ENCODE assay signal across 13 cellular contexts in genomic region chr6:29945421-29945820, GRCh38. TPM values are rescaled to one million over a fixed set of nuclear protein-coding genes. Genes with fewer than 3 reads are reported as not detected.
A peak's percentile ranks its signal among the peaks of the same experiment; 100 is the strongest.
DNase-seq lines count a peak whose midpoint lies in the region; ATAC-seq and TF ChIP-seq lines count a peak whose summit lies in the region.
"Had no signal": no experiment of that assay in that cellular context is flagged by ENCODE, and none has a peak within 500 bp of the region (broad histone marks: within the 10 kb centered on the region; RNA-seq: fewer than 3 reads in every experiment).

No MANE protein-coding gene starts in this region.

- H3K9me3 Mint-ChIP-seq in activated CD8-positive, alpha-beta memory T cell treated with anti-CD3 and anti-CD28 coated beads, Interleukin-2, amount 10 ng/mL, durations not matched to agents 7 days and 5 days (ENCODE audit: low read depth) = no peaks in the 10 kb centered on the region
- H3K9me3 Mint-ChIP-seq in central memory CD8-positive, alpha-beta T cell = no peaks in the 10 kb centered on the region
- H3K9me3 Mint-ChIP-seq in stimulated activated memory B cell treated with anti-CD40 and anti-IgM and Interleukin-4, amounts not matched to agents 10 μg/mL and 1 μg/mL and 100 μg/mL, for 72 hours = no peaks in the 10 kb centered on the region

- H3K36me3 ChIP-seq in Loucy (ENCODE audit: insufficient read depth, low read length) = peaks cover 31% of the 10 kb centered on the region; the same call in 1 of the 2 replicates
- no peaks in the 10 kb centered on the region for H3K36me3 ChIP-seq in testis (ENCODE audit: low read depth, missing control alignments)
- H3K36me3 ChIP-seq: SJCRH30 had no signal

- peaks cover 36% of the 10 kb centered on the region for H3K4me1 ChIP-seq in Loucy (ENCODE audit: insufficient read depth, low read length, poor library complexity, severe bottlenecking)
- peaks cover 8% of the 10 kb centered on the region for H3K4me1 ChIP-seq in testis
- H3K4me1 ChIP-seq: SJCRH30 had no signal

- H3K27me3 ChIP-seq in Loucy (ENCODE audit: insufficient read depth, low read length, poor library complexity, severe bottlenecking) (peaks cover 6% of the 10 kb centered on the region), testis (no peaks in the 10 kb centered on the region)
- H3K27me3 ChIP-seq: SJCRH30 had no signal

- H2AFZ ChIP-seq in Loucy (ENCODE audit: low read length) = no peak overlapping the region

- no peaks in the 10 kb centered on the region for H3K27me3 Mint-ChIP-seq in activated CD8-positive, alpha-beta memory T cell treated with anti-CD3 and anti-CD28 coated beads, Interleukin-2, amount 10 ng/mL, durations not matched to agents 7 days and 5 days
- no peaks in the 10 kb centered on the region for H3K27me3 Mint-ChIP-seq in central memory CD8-positive, alpha-beta T cell
- H3K27me3 Mint-ChIP-seq in stimulated activated memory B cell treated with anti-CD40 and anti-IgM and Interleukin-4, amounts not matched to agents 10 μg/mL and 1 μg/mL and 100 μg/mL, for 72 hours = no peaks in the 10 kb centered on the region

- peak overlapping the region; percentile 88 for H3K4me3 Mint-ChIP-seq in activated CD8-positive, alpha-beta memory T cell treated with anti-CD3 and anti-CD28 coated beads, Interleukin-2, amount 10 ng/mL, durations not matched to agents 7 days and 5 days
- peak overlapping the region; percentile 95 for H3K4me3 Mint-ChIP-seq in central memory CD8-positive, alpha-beta T cell
- peak overlapping the region; percentile 94 for H3K4me3 Mint-ChIP-seq in stimulated activated memory B cell treated with anti-CD40 and anti-IgM and Interleukin-4, amounts not matched to agents 10 μg/mL and 1 μg/mL and 100 μg/mL, for 72 hours

- H3K4me3 ChIP-seq in Loucy (ENCODE audit: low read length, poor library complexity, severe bottlenecking) = peak overlapping the region; percentile 79
- no peak overlapping the region for H3K4me3 ChIP-seq in testis
- H3K4me3 ChIP-seq: SJCRH30 had no signal

- H3K27ac Mint-ChIP-seq in activated CD8-positive, alpha-beta memory T cell treated with anti-CD3 and anti-CD28 coated beads, Interleukin-2, amount 10 ng/mL, durations not matched to agents 7 days and 5 days = peak overlapping the region; percentile 75
- H3K27ac Mint-ChIP-seq in central memory CD8-positive, alpha-beta T cell (ENCODE audit: low read depth) = peak overlapping the region; percentile 100
- H3K27ac Mint-ChIP-seq in stimulated activated memory B cell treated with anti-CD40 and anti-IgM and Interleukin-4, amounts not matched to agents 10 μg/mL and 1 μg/mL and 100 μg/mL, for 72 hours = peak overlapping the region; percentile 100

- CTCF ChIA-PET in activated CD8-positive, alpha-beta memory T cell treated with anti-CD3 and anti-CD28 coated beads, Interleukin-2, amount 10 ng/mL, durations not matched to agents 7 days and 5 days (lab: Charles Lee) = interaction anchor here (1.1 kb wide), 1 partner anchor 96 kb away, joined by 3 read pairs; no protein-coding TSS in a partner anchor

- 62 to 84% methylated on average over 2 of the region's 2 CpGs for WGBS in testis, 2 donors

- H3K9ac ChIP-seq in Loucy (ENCODE audit: low read depth, low read length, poor library complexity, severe bottlenecking) = peak overlapping the region; percentile 85

- H3K79me2 ChIP-seq in Loucy (ENCODE audit: insufficient read depth, low read length) = peaks cover 54% of the 10 kb centered on the region

- no peak for ATAC-seq in activated CD8-positive, alpha-beta memory T cell treated with anti-CD3 and anti-CD28 coated beads, Interleukin-2, amount 10 ng/mL, durations not matched to agents 7 days and 5 days
- no peak for ATAC-seq in central memory CD8-positive, alpha-beta T cell (replicated peaks; ENCODE audit: extremely low read depth, poor library complexity, severe bottlenecking)
- no peak for ATAC-seq in stimulated activated memory B cell treated with anti-CD40 and anti-IgM and Interleukin-4, amounts not matched to agents 10 μg/mL and 1 μg/mL and 100 μg/mL, for 72 hours

- TF ChIP-seq CTCF in Loucy (conservative IDR thresholded peaks at IDR 0.05; ENCODE audit: low read length) = no peak
- no peak for TF ChIP-seq CTCF in testis (IDR thresholded peaks at IDR 0.05)

- no peak for TF ChIP-seq POLR2A in testis (IDR thresholded peaks at IDR 0.05)

- H3K9me3 ChIP-seq in Loucy (ENCODE audit: insufficient read depth, low read depth, low read length) (no peaks in the 10 kb centered on the region), testis (no peaks in the 10 kb centered on the region)
- H3K9me3 ChIP-seq: SJCRH30 had no signal

- H3K4me2 ChIP-seq in Loucy (ENCODE audit: low read depth, low read length, poor library complexity, severe bottlenecking) = peak overlapping the region; percentile 99

- no peaks in the 10 kb centered on the region; the same call in 1 of the 2 replicates for H3F3A ChIP-seq in Loucy (ENCODE audit: low read depth)

- H3K36me3 Mint-ChIP-seq in activated CD8-positive, alpha-beta memory T cell treated with anti-CD3 and anti-CD28 coated beads, Interleukin-2, amount 10 ng/mL, durations not matched to agents 7 days and 5 days = peaks cover 60% of the 10 kb centered on the region
- H3K36me3 Mint-ChIP-seq in central memory CD8-positive, alpha-beta T cell (ENCODE audit: insufficient read depth) = peaks cover 73% of the 10 kb centered on the region
- H3K36me3 Mint-ChIP-seq in stimulated activated memory B cell treated with anti-CD40 and anti-IgM and Interleukin-4, amounts not matched to agents 10 μg/mL and 1 μg/mL and 100 μg/mL, for 72 hours = peaks cover 75% of the 10 kb centered on the region

- no peak overlapping the region for H3K27ac ChIP-seq in testis
- H3K27ac ChIP-seq: SJCRH30, skin epidermis had no signal

- intact Hi-C loops in testis (cut with DNase I; ENCODE audit: low total_unique reads) = no loop called here

- H3K4me1 Mint-ChIP-seq in activated CD8-positive, alpha-beta memory T cell treated with anti-CD3 and anti-CD28 coated beads, Interleukin-2, amount 10 ng/mL, durations not matched to agents 7 days and 5 days = peaks cover 35% of the 10 kb centered on the region
- peaks cover 79% of the 10 kb centered on the region for H3K4me1 Mint-ChIP-seq in central memory CD8-positive, alpha-beta T cell
- peaks cover 63% of the 10 kb centered on the region for H3K4me1 Mint-ChIP-seq in stimulated activated memory B cell treated with anti-CD40 and anti-IgM and Interleukin-4, amounts not matched to agents 10 μg/mL and 1 μg/mL and 100 μg/mL, for 72 hours

- H3K9me2 ChIP-seq in Loucy (replicated peaks; ENCODE audit: low read depth, low read length) = no peaks in the 10 kb centered on the region

- no peak for DNase-seq in activated CD8-positive, alpha-beta memory T cell treated with anti-CD3 and anti-CD28 coated beads, Interleukin-2, amount 10 ng/mL, durations not matched to agents 7 days and 5 days
- DNase-seq in activated CD8-positive, alpha-beta memory T cell treated with anti-CD3 and anti-CD28 coated beads, Interleukin-2, amount 50 U/mL, for 48 hours = no peak
- no peak for DNase-seq in central memory CD8-positive, alpha-beta T cell (ENCODE audit: low spot score in 2 of 2)
- DNase-seq in testis (no peak), NCI-H187 treated with DMSO at 0.1 percent for 48 hours (lab: John Stamatoyannopoulos, UW) (no peak), NCI-H748 treated with DMSO at 0.1 percent for 48 hours (lab: John Stamatoyannopoulos, UW) (no peak)
- DNase-seq: amygdala, erythroblast, NCI-H1436 treated with DMSO at 0.1 percent for 48 hours, SJCRH30 had no signal

- peaks cover 54% of the 10 kb centered on the region for H4K20me1 ChIP-seq in Loucy (ENCODE audit: insufficient read depth, low read length, poor library complexity, severe bottlenecking)

RNA-seq across cellular contexts. Expression of gene HLA-A, which starts 3.1 kb away (rescaled TPM):
- 1,000 to 10,000 TPM; 1,622 to 2,021 TPM for total RNA-seq in activated CD8-positive, alpha-beta memory T cell treated with anti-CD3 and anti-CD28 coated beads, Interleukin-2, amount 10 ng/mL, durations not matched to agents 7 days and 5 days
- 100 to 1,000 TPM; 282 to 504 TPM for total RNA-seq in testis
- polyA plus RNA-seq in testis (ENCODE audit: insufficient read depth, low read depth, low replicate concordance) = 586 TPM
